ENCODE assay signal across 32 cellular contexts in the genomic region with DNA sequence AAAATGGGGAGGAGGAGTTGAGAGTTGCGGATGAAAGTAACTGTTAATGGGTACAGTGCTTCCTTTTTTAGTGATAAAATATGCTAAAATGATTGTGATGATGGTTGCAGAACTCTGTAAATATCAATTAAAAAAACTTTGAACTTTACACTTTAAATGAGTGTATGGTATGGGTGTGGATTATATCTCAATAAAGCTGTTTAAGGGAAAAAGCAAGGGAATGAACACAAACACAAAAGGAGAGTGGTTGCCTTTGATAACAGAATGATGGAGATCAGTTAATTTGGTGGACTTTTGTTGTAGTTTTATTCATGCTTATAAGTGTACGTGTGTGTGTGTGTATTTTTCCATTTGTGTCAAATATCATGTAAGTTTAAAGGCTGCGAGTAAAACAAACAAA.
"Had no signal": no experiment of that assay in that cellular context is flagged by ENCODE, and none has a peak within 500 bp of the region (broad histone marks: within the 10 kb centered on the region; RNA-seq: fewer than 3 reads in every experiment).

No MANE protein-coding gene starts in this region.

- H3K4me1 ChIP-seq: adrenal gland, body of pancreas, breast epithelium had no signal

- H3K9me3 ChIP-seq: adrenal gland, body of pancreas, breast epithelium had no signal

- H3K27ac ChIP-seq: adrenal gland, body of pancreas, brain microvascular endothelial cell, breast epithelium, VCaP had no signal

- DNase-seq: activated B cell treated with CpG ODN at 0.5 μM for 24 hours; activated CD4-positive, alpha-beta memory T cell treated with anti-CD3 and anti-CD28 coated beads for 36 hours; activated CD4-positive, alpha-beta T cell treated with anti-CD3 and anti-CD28 coated beads for 4 hours; activated CD4-positive, alpha-beta T cell treated with anti-CD3 and anti-CD28 coated beads, Interleukin-2, amount 10 ng/mL, durations not matched to agents 24 days and 14 days; activated CD4-positive, alpha-beta T cell treated with anti-CD3 and anti-CD28 coated beads, Interleukin-2, amount 50 U/mL, for 1 hour; activated CD4-positive, alpha-beta T cell treated with anti-CD3 and anti-CD28 coated beads, Interleukin-2, amount 50 U/mL, for 4 hours; activated CD4-positive, CD25-positive, alpha-beta regulatory T cell treated with anti-CD3 and anti-CD28 coated beads, Interleukin-2, amount 50 U/mL, for 72 hours; activated CD8-positive, alpha-beta memory T cell treated with anti-CD3 and anti-CD28 coated beads, Interleukin-2, amount 50 U/mL, for 4 hours; activated CD8-positive, alpha-beta T cell treated with anti-CD3 and anti-CD28 coated beads for 36 hours; activated effector memory CD4-positive, alpha-beta T cell treated with anti-CD3 and anti-CD28 coated beads, Interleukin-2, amount 50 U/mL, for 16 hours; activated gamma-delta T cell treated with Interleukin-2 at 50 U/mL for 16 hours; activated naive CD4-positive, alpha-beta T cell; activated naive CD4-positive, alpha-beta T cell treated with anti-CD3 and anti-CD28 coated beads for 36 hours; activated naive CD4-positive, alpha-beta T cell treated with anti-CD3 and anti-CD28 coated beads, Interleukin-2, amount 50 U/mL, for 16 hours; activated naive CD8-positive, alpha-beta T cell treated with anti-CD3 and anti-CD28 coated beads for 36 hours; activated T-cell treated with anti-CD3 and anti-CD28 coated beads for 4 hours; activated T-cell treated with anti-CD3 and anti-CD28 coated beads, Interleukin-2, amount 50 U/mL, for 1 hour; activated T-cell treated with anti-CD3 and anti-CD28 coated beads, Interleukin-2, amount 50 U/mL, for 4 hours; activated T-cell treated with anti-CD3 and anti-CD28 coated beads, Interleukin-2, amount 50 U/mL, for 72 hours; adrenal gland; amniotic stem cell; aorta; body of pancreas; brain microvascular endothelial cell; central memory CD4-positive, alpha-beta T cell; T-helper 1 cell; T-helper 2 cell; T-helper 9 cell had no signal

- H3K36me3 ChIP-seq: adrenal gland, brain microvascular endothelial cell, breast epithelium had no signal

- H3K4me3 ChIP-seq: adrenal gland, body of pancreas, breast epithelium had no signal

- H3K27me3 ChIP-seq: adrenal gland, body of pancreas, brain microvascular endothelial cell, breast epithelium had no signal

- ATAC-seq: activated CD8-positive, alpha-beta T cell treated with anti-CD3 and anti-CD28 coated beads for 36 hours; activated naive CD4-positive, alpha-beta T cell treated with anti-CD3 and anti-CD28 coated beads, Interleukin-2, amount 50 U/mL, for 72 hours; activated T-cell treated with anti-CD3 and anti-CD28 coated beads, Interleukin-2, amount 50 U/mL, for 4 hours; activated T-cell treated with anti-CD3 and anti-CD28 coated beads, Interleukin-2, amount 50 U/mL, for 72 hours; activated T-helper 17 cell treated with anti-CD3 and anti-CD28 coated beads, Interleukin-2, amount 50 U/mL, for 72 hours; body of pancreas had no signal
